ENCODE assay signal across 1 cellular context in genomic region chr19:30376272-30376671, GRCh38.
TF ChIP-seq lines count a peak whose summit lies in the region.

No MANE protein-coding gene starts in this region.

TF ChIP-seq in WTC11, 78 proteins besides CTCF, POLR2A, EP300 and RAD21 (continued from another document):
- no peak for TF ChIP-seq E2F1 (CRISPR knock-in tag; IDR thresholded peaks at IDR 0.05)
- no peak for TF ChIP-seq AR (CRISPR knock-in tag; IDR thresholded peaks at IDR 0.05)
- TF ChIP-seq STAT6 (CRISPR knock-in tag; conservative IDR thresholded peaks at IDR 0.05; ENCODE audit: low read depth) = no peak
- TF ChIP-seq ZNF532 (CRISPR knock-in tag; IDR thresholded peaks at IDR 0.05; ENCODE audit: borderline replicate concordance) = no peak
- TF ChIP-seq ELF4 (CRISPR knock-in tag; IDR thresholded peaks at IDR 0.05; ENCODE audit: low read depth) = no peak
